19 cellular contexts compared by ENCODE assay signal in genomic region chr6:79403525-79403924, GRCh38.
"Had no signal": no experiment of that assay in that cellular context is flagged by ENCODE, and none has a peak within 500 bp of the region (broad histone marks: within the 10 kb centered on the region; RNA-seq: fewer than 3 reads in every experiment).

No MANE protein-coding gene starts in this region.

- DNase-seq: colonic mucosa; dermis blood vessel endothelial cell; erythroblast; foreskin keratinocyte; head of caudate nucleus; hypothalamus; left lung; lower lobe of right lung; natural killer cell; posterior cingulate gyrus; small intestine; stimulated activated CD4-positive, alpha-beta T cell treated with anti-CD3 and anti-CD28 coated beads, Interleukin-12 subunit alpha, Interleukin-12 subunit beta, amount 100 ng/mL, for 4 hours; stimulated activated naive CD4-positive, alpha-beta T cell; stomach; substantia nigra; trophoblast cell had no signal

- H3K36me3 Mint-ChIP-seq: memory B cell, mesothelial cell of epicardium, natural killer cell had no signal

- H3K27ac Mint-ChIP-seq: memory B cell, mesothelial cell of epicardium, natural killer cell had no signal

- H3K36me3 ChIP-seq: colonic mucosa, left lung, lower lobe of right lung, right atrium auricular region, stomach had no signal

- H3K27ac ChIP-seq: colonic mucosa, foreskin keratinocyte, left lung, lower lobe of right lung, right atrium auricular region had no signal

- H3K27me3 Mint-ChIP-seq: memory B cell had no signal

- H3K4me3 ChIP-seq: colonic mucosa, left lung, lower lobe of right lung, right atrium auricular region, stomach had no signal

- H3K27me3 ChIP-seq: colonic mucosa, foreskin keratinocyte, left lung, right atrium auricular region, stomach had no signal

- H3K9me3 Mint-ChIP-seq: memory B cell, natural killer cell had no signal

- H3K4me1 Mint-ChIP-seq: memory B cell, mesothelial cell of epicardium, natural killer cell had no signal

- H3K9me3 ChIP-seq: colonic mucosa, left lung, lower lobe of right lung, stomach had no signal

- H3K4me1 ChIP-seq: colonic mucosa, foreskin keratinocyte, lower lobe of right lung, right atrium auricular region had no signal

- H3K4me3 Mint-ChIP-seq: memory B cell, mesothelial cell of epicardium, natural killer cell had no signal
